ENCODE assay signal across 12 cellular contexts in genomic region chr11:74288161-74288560, GRCh38. TPM values are rescaled to one million over a fixed set of nuclear protein-coding genes. Genes with fewer than 3 reads are reported as not detected.
DNase-seq lines count a peak whose midpoint lies in the region; ATAC-seq and TF ChIP-seq lines count a peak whose summit lies in the region.
"Had no signal": no experiment of that assay in that cellular context is flagged by ENCODE, and none has a peak within 500 bp of the region (broad histone marks: within the 10 kb centered on the region; RNA-seq: fewer than 3 reads in every experiment).

No MANE protein-coding gene starts in this region.

- no peaks in the 10 kb centered on the region for H3K9me2 ChIP-seq in GM23338 (ENCODE audit: insufficient read depth)

- H3K27me3 ChIP-seq in A673 (replicated peaks; ENCODE audit: insufficient read depth, low read depth, low read length, poor library complexity) (no peaks in the 10 kb centered on the region), GM23338 (ENCODE audit: insufficient read depth) (no peaks in the 10 kb centered on the region), adrenal gland (no peaks in the 10 kb centered on the region), kidney epithelial cell (ENCODE audit: control insufficient read depth, insufficient read depth, low read length) (no peaks in the 10 kb centered on the region)
- H3K27me3 ChIP-seq: gastrocnemius medialis had no signal

- peaks cover 7% of the 10 kb centered on the region for H3K4me1 ChIP-seq in A673 (ENCODE audit: insufficient read depth, low read length, poor library complexity, severe bottlenecking)
- no peaks in the 10 kb centered on the region for H3K4me1 ChIP-seq in GM23338 (ENCODE audit: insufficient read depth)
- no peaks in the 10 kb centered on the region for H3K4me1 ChIP-seq in adrenal gland (replicated peaks in 1 of 2)
- H3K4me1 ChIP-seq: gastrocnemius medialis had no signal

- no peaks in the 10 kb centered on the region for H3K9me3 ChIP-seq in A673 (ENCODE audit: low read depth, low read length, poor library complexity, severe bottlenecking)
- H3K9me3 ChIP-seq in adrenal gland (replicated peaks in 1 of 3): no peaks in the 10 kb centered on the region
- H3K9me3 ChIP-seq: gastrocnemius medialis had no signal

- CTCF ChIA-PET in A673 (lab: Charles Lee): interaction anchor here (0.7 kb wide), 1 partner anchor 83 kb away, joined by 7 read pairs; no protein-coding TSS in a partner anchor

- H3K4me3 Mint-ChIP-seq in GM23338: no peak overlapping the region
- H3K4me3 Mint-ChIP-seq in natural killer cell treated with Interleukin-12 subunit alpha and Interleukin-12 subunit beta and Interleukin-15 and Interleukin-18, amount 100 ng/mL, for 72 hours: no peak overlapping the region
- H3K4me3 Mint-ChIP-seq: stimulated activated naive CD8-positive, alpha-beta T cell treated with anti-CD3 and anti-CD28 coated beads, Interleukin-15, amount 100 ng/mL, for 72 hours had no signal

- no peaks in the 10 kb centered on the region for H4K20me1 ChIP-seq in GM23338 (replicated peaks; ENCODE audit: insufficient read depth)

- TF ChIP-seq POLR2A in adrenal gland (IDR thresholded peaks at IDR 0.05): no peak

- ATAC-seq in GM23338 (no peak), HG03095 (IDR thresholded peaks at IDR 0.05; ENCODE audit: unreplicated experiment) (no peak)
- ATAC-seq in natural killer cell treated with Interleukin-12 subunit alpha and Interleukin-12 subunit beta and Interleukin-15 and Interleukin-18, amount 100 ng/mL, for 72 hours: no peak
- ATAC-seq: gastrocnemius medialis; stimulated activated naive CD8-positive, alpha-beta T cell treated with anti-CD3 and anti-CD28 coated beads, Interleukin-15, amount 100 ng/mL, for 72 hours had no signal

- no peaks in the 10 kb centered on the region for H3K4me1 Mint-ChIP-seq in GM23338
- H3K4me1 Mint-ChIP-seq in natural killer cell treated with Interleukin-12 subunit alpha and Interleukin-12 subunit beta and Interleukin-15 and Interleukin-18, amount 100 ng/mL, for 72 hours (ENCODE audit: low read depth in 2 of 2): no peaks in the 10 kb centered on the region
- H3K4me1 Mint-ChIP-seq: stimulated activated naive CD8-positive, alpha-beta T cell treated with anti-CD3 and anti-CD28 coated beads, Interleukin-15, amount 100 ng/mL, for 72 hours had no signal

- H3K4me3 ChIP-seq in A673 (ENCODE audit: low read depth, low read length, poor library complexity, severe bottlenecking) (no peak overlapping the region), GM23338 (no peak overlapping the region), adrenal gland (no peak overlapping the region), kidney epithelial cell (ENCODE audit: low read depth, low read length) (no peak overlapping the region)
- H3K4me3 ChIP-seq: gastrocnemius medialis had no signal

- POLR2A ChIA-PET in A673 (lab: Charles Lee; ENCODE audit: low non-redundant PET): interaction anchor here (0.7 kb wide), 1 partner anchor 111 kb away, joined by 5 read pairs; no protein-coding TSS in a partner anchor

- H2AFZ ChIP-seq in GM23338: peak overlapping the region; percentile 83; the same call in 1 of the 2 replicates

- no peaks in the 10 kb centered on the region; the same call in 2 of the 3 replicates for H3K9me3 Mint-ChIP-seq in GM23338
- H3K9me3 Mint-ChIP-seq in natural killer cell treated with Interleukin-12 subunit alpha and Interleukin-12 subunit beta and Interleukin-15 and Interleukin-18, amount 100 ng/mL, for 72 hours: no peaks in the 10 kb centered on the region
- H3K9me3 Mint-ChIP-seq: stimulated activated naive CD8-positive, alpha-beta T cell treated with anti-CD3 and anti-CD28 coated beads, Interleukin-15, amount 100 ng/mL, for 72 hours had no signal

- BruUV-seq in A673 (replicated peaks; lab: Mats Ljungman, UMichigan): no TSS peak

- H3K27ac ChIP-seq in A673 (ENCODE audit: low read depth, low read length, poor library complexity, severe bottlenecking): no peak overlapping the region
- no peak overlapping the region for H3K27ac ChIP-seq in GM23338 (ENCODE audit: low read depth)
- peak overlapping the region in 1 of 5 donors; percentile 50 for H3K27ac ChIP-seq in adrenal gland
- H3K27ac ChIP-seq: gastrocnemius medialis had no signal

- H3K36me3 Mint-ChIP-seq in GM23338 (ENCODE audit: low read depth): no peaks in the 10 kb centered on the region
- no peaks in the 10 kb centered on the region for H3K36me3 Mint-ChIP-seq in natural killer cell treated with Interleukin-12 subunit alpha and Interleukin-12 subunit beta and Interleukin-15 and Interleukin-18, amount 100 ng/mL, for 72 hours

- H3K4me2 ChIP-seq in GM23338: no peak overlapping the region

- no peaks in the 10 kb centered on the region for H3K36me3 ChIP-seq in A673 (ENCODE audit: insufficient read depth, low read length, poor library complexity, severe bottlenecking)
- H3K36me3 ChIP-seq in GM23338 (ENCODE audit: insufficient read depth): no peaks in the 10 kb centered on the region
- no peaks in the 10 kb centered on the region for H3K36me3 ChIP-seq in adrenal gland (replicated peaks in 1 of 2)
- no peaks in the 10 kb centered on the region for H3K36me3 ChIP-seq in kidney epithelial cell (ENCODE audit: control insufficient read depth, insufficient read depth, low read length)
- H3K36me3 ChIP-seq: gastrocnemius medialis had no signal

- no peaks in the 10 kb centered on the region for H3F3A ChIP-seq in GM23338 (replicated peaks; ENCODE audit: low read depth)

- intact Hi-C loops in A673 (cut with micrococcal nuclease; ENCODE audit: unreplicated experiment) (no loop called here), adrenal gland (cut with DNase I) (no loop called here)

- TF ChIP-seq CTCF in A673 (conservative IDR thresholded peaks at IDR 0.05; ENCODE audit: low read depth, low read length): no peak
- no peak for TF ChIP-seq CTCF in GM23338 (conservative IDR thresholded peaks at IDR 0.05; ENCODE audit: low read depth in 2 of 2)
- TF ChIP-seq CTCF in adrenal gland (IDR thresholded peaks at IDR 0.05): no peak
- TF ChIP-seq CTCF in kidney epithelial cell (IDR thresholded peaks at IDR 0.05; ENCODE audit: insufficient read depth, low read length, poor library complexity, severe bottlenecking): no peak

- H3K27me3 Mint-ChIP-seq in GM23338 (ENCODE audit: insufficient read depth, low read depth, poor library complexity): peaks cover 5% of the 10 kb centered on the region
- H3K27me3 Mint-ChIP-seq in natural killer cell treated with Interleukin-12 subunit alpha and Interleukin-12 subunit beta and Interleukin-15 and Interleukin-18, amount 100 ng/mL, for 72 hours: peaks cover 8 to 28% of the 10 kb centered on the region in 2 donors

- 20 to 46% (median 30%) methylated on average over 1 of the region's 1 CpG for WGBS in adrenal gland, 4 donors

- H3K79me2 ChIP-seq in GM23338 (replicated peaks; ENCODE audit: insufficient read depth): no peaks in the 10 kb centered on the region

- no peak overlapping the region for H3K27ac Mint-ChIP-seq in GM23338
- H3K27ac Mint-ChIP-seq in natural killer cell treated with Interleukin-12 subunit alpha and Interleukin-12 subunit beta and Interleukin-15 and Interleukin-18, amount 100 ng/mL, for 72 hours: no peak overlapping the region
- H3K27ac Mint-ChIP-seq: stimulated activated naive CD8-positive, alpha-beta T cell treated with anti-CD3 and anti-CD28 coated beads, Interleukin-15, amount 100 ng/mL, for 72 hours had no signal

- DNase-seq in A673 (ENCODE audit: low spot score) (peak; percentile 60), GM23338 (ENCODE audit: low spot score) (no peak), adrenal gland (peak in 5 of 7 donors; percentile 24 to 56 (median 44)), kidney epithelial cell (ENCODE audit: low read depth) (peak; percentile 61), iPS-NIHi7 (ENCODE audit: extremely low spot score) (no peak), NCI-H1105 (lab: John Stamatoyannopoulos, UW) (no peak)
- DNase-seq in natural killer cell treated with Interleukin-12 subunit alpha and Interleukin-12 subunit beta and Interleukin-15 and Interleukin-18, amount 100 ng/mL, for 72 hours (ENCODE audit: low spot score): no peak
- DNase-seq: gastrocnemius medialis; GDM1; KG1; stimulated activated naive CD8-positive, alpha-beta T cell treated with anti-CD3 and anti-CD28 coated beads, Interleukin-15, amount 100 ng/mL, for 72 hours had no signal

TF ChIP-seq in GM23338, 12 proteins besides CTCF, POLR2A, EP300 and RAD21 (continues in another document):
- no peak for TF ChIP-seq ZNF114 (CRISPR knock-in tag; IDR thresholded peaks at IDR 0.05)
- no peak for TF ChIP-seq STAT1 (IDR thresholded peaks at IDR 0.05; ENCODE audit: unreplicated experiment)
- no peak for TF ChIP-seq EZH2 (IDR thresholded peaks at IDR 0.05; ENCODE audit: low read depth, unreplicated experiment)
- no peak for TF ChIP-seq JUNB (IDR thresholded peaks at IDR 0.05; ENCODE audit: unreplicated experiment)
- no peak for TF ChIP-seq CREB1 (CRISPR knock-in tag; IDR thresholded peaks at IDR 0.05; ENCODE audit: low read depth)
- no peak for TF ChIP-seq ZNF331 (CRISPR knock-in tag; IDR thresholded peaks at IDR 0.05; ENCODE audit: low read depth)

RNA-seq across cellular contexts. Expression of gene P4HA3, which starts 23.3 kb away (rescaled TPM):
- total RNA-seq in A673 (2021) (0.52 and 2.0 TPM in 2 replicates), adrenal gland (1 to 10 TPM in 3 of 8 donors, under 1 TPM in 4, not detected in 1; 0.52 to 2.3 (median 0.91) TPM), kidney epithelial cell (0.88 and 1.7 TPM in 2 replicates)
- 0.12 TPM in 1 of 2 replicates, not detected in the other for total RNA-seq in GM23338 (2014; rRNA removed; shearing (Covaris generic))
- polyA plus RNA-seq in GM23338 (2016; fragmentation: Nextera tagmentation; extraction: Ambion mirVana) (0.08 TPM in 1 of 2 replicates, not detected in the other), adrenal gland (1 to 10 TPM in 2 of 3 donors, under 1 TPM in 1; 0.93 to 2.9 (median 1.2) TPM)
- not detected for total RNA-seq in natural killer cell treated with Interleukin-12 subunit alpha and Interleukin-12 subunit beta and Interleukin-15 and Interleukin-18, amount 100 ng/mL, for 72 hours

Comparison
In these comparisons a context has a peak if more than half of its experiments do, and no peak if none do; other contexts are left out.
1. DNase-seq: peak in A673 (single experiment), adrenal gland (5 of 7) and kidney epithelial cell (single experiment); none in GM23338 (single experiment), iPS-NIHi7 (single experiment), NCI-H1105 (single experiment) and natural killer cell treated with Interleukin-12 subunit alpha and Interleukin-12 subunit beta and Interleukin-15 and Interleukin-18, amount 100 ng/mL, for 72 hours (single experiment).